ENCODE assay signal across 8 cellular contexts in genomic region chr14:32224731-32225377, GRCh38. TPM values are rescaled to one million over a fixed set of nuclear protein-coding genes. Genes with fewer than 3 reads are reported as not detected.
DNase-seq lines count a peak whose midpoint lies in the region; ATAC-seq and TF ChIP-seq lines count a peak whose summit lies in the region.

No MANE protein-coding gene starts in this region.

- TF ChIP-seq POLR2A in prostate gland (IDR thresholded peaks at IDR 0.05): no peak

- H3K4me1 ChIP-seq in neuronal stem cell (ENCODE audit: control insufficient read depth in 2 of 2, insufficient read depth in 1 of 2, low read depth in 1 of 2, low read length in 2 of 2): no peaks in the 10 kb centered on the region
- H3K4me1 ChIP-seq in prostate gland (replicated peaks): no peaks in the 10 kb centered on the region

- DNase-seq in DMS 273 (lab: John Stamatoyannopoulos, UW; ENCODE audit: unreplicated experiment): peak; percentile 90
- peak; percentile 17 for DNase-seq in RPMI8226
- DNase-seq in fibroblast of gingiva (ENCODE audit: low read depth): peak; percentile 54
- no peak for DNase-seq in neuronal stem cell (ENCODE audit: low spot score)
- no peak for DNase-seq in cerebellar nuclear complex (lab: John Stamatoyannopoulos, UW)
- DNase-seq in 8988T: no peak
- DNase-seq in prostate gland (ENCODE audit: low spot score): no peak

- H2BK12ac ChIP-seq in neuronal stem cell (ENCODE audit: low read length): no peak overlapping the region

- no peak overlapping the region for H3K4me2 ChIP-seq in neuronal stem cell (ENCODE audit: insufficient read depth, low read length, poor library complexity, severe bottlenecking)

- no peaks in the 10 kb centered on the region for H3K79me1 ChIP-seq in neuronal stem cell (ENCODE audit: low read depth, low read length)

- H3K27ac ChIP-seq in neuronal stem cell (replicated peaks; ENCODE audit: low read length) (no peak overlapping the region), prostate gland (no peak overlapping the region)

- WGBS in neuronal stem cell (ENCODE audit: extremely low coverage in 2 of 2, insufficient read length in 2 of 2, insufficient replicate concordance in 1 of 2), 2 donors: no CpG with 5 or more reads among the region's 6 CpGs
- WGBS in prostate gland: 58% methylated on average over 6 of the region's 6 CpGs

- peaks cover 0 to 17% (median 0%) of the 10 kb centered on the region in 3 experiments for H3K27me3 ChIP-seq in neuronal stem cell (ENCODE audit: control insufficient read depth in 3 of 3, insufficient read depth in 3 of 3, low read depth in 1 of 3, low read length in 3 of 3)
- no peaks in the 10 kb centered on the region for H3K27me3 ChIP-seq in prostate gland (replicated peaks; ENCODE audit: insufficient read depth)

- no peak overlapping the region for H4K91ac ChIP-seq in neuronal stem cell (ENCODE audit: low read depth, low read length, poor library complexity)

- H2BK5ac ChIP-seq in neuronal stem cell (ENCODE audit: low read length): no peak overlapping the region

- ATAC-seq in HG02981 (IDR thresholded peaks at IDR 0.05; ENCODE audit: unreplicated experiment): peak; percentile 54

- H2BK15ac ChIP-seq in neuronal stem cell (ENCODE audit: low read length): no peak overlapping the region

- no peak overlapping the region for H3K4ac ChIP-seq in neuronal stem cell (ENCODE audit: low read length)

- intact Hi-C loops in prostate gland (cut with DNase I): no loop called here

- H2BK120ac ChIP-seq in neuronal stem cell (ENCODE audit: low read depth, low read length): no peak overlapping the region

- no peaks in the 10 kb centered on the region for H3K9me3 ChIP-seq in neuronal stem cell (replicated peaks in 1 of 2; ENCODE audit: control insufficient read depth in 2 of 2, insufficient read depth in 1 of 2, low read depth in 1 of 2, low read length in 2 of 2)
- no peaks in the 10 kb centered on the region for H3K9me3 ChIP-seq in prostate gland

- H3K23ac ChIP-seq in neuronal stem cell (ENCODE audit: low read depth, low read length, poor library complexity): no peak overlapping the region

- no peak overlapping the region for H3K14ac ChIP-seq in neuronal stem cell (ENCODE audit: low read length)

- no peak overlapping the region for H3K9ac ChIP-seq in neuronal stem cell (ENCODE audit: low read depth, low read length, poor library complexity)

- H3K4me3 ChIP-seq in neuronal stem cell (ENCODE audit: low read length in 2 of 2): no peak overlapping the region
- no peak overlapping the region for H3K4me3 ChIP-seq in prostate gland

- TF ChIP-seq CTCF in prostate gland (IDR thresholded peaks at IDR 0.05): peak in 1 of 4 experiments; percentile 39

- H4K8ac ChIP-seq in neuronal stem cell (ENCODE audit: low read depth, low read length): no peak overlapping the region

- peak overlapping the region; percentile 9 for H2AFZ ChIP-seq in neuronal stem cell (ENCODE audit: low read length)

- H3K18ac ChIP-seq in neuronal stem cell (ENCODE audit: low read length): no peak overlapping the region

- H2AK5ac ChIP-seq in neuronal stem cell (ENCODE audit: low read depth, low read length): no peak overlapping the region

- H3K36me3 ChIP-seq in neuronal stem cell (replicated peaks in 1 of 2; ENCODE audit: control insufficient read depth in 2 of 2, insufficient read depth in 2 of 2, low read length in 2 of 2) (no peaks in the 10 kb centered on the region), prostate gland (no peaks in the 10 kb centered on the region)

RNA-seq across cellular contexts. Expression of gene RNU6-8, which starts 21.8 kb away (rescaled TPM):
- not detected for polyA plus RNA-seq in neuronal stem cell (2013, experiment 1 of 2)
- polyA plus RNA-seq in neuronal stem cell (2013, experiment 2 of 2): not detected
- not detected for total RNA-seq in prostate gland

RNA-seq across cellular contexts. Expression of gene RNU6-7, which starts 23.0 kb away (rescaled TPM):
- not detected for polyA plus RNA-seq in neuronal stem cell (2013, experiment 1 of 2)
- polyA plus RNA-seq in neuronal stem cell (2013, experiment 2 of 2): not detected
- total RNA-seq in prostate gland: not detected

Comparison
In these comparisons a context has a peak if more than half of its experiments do, and no peak if none do; other contexts are left out.
1. DNase-seq: peak in DMS 273 (single experiment), RPMI8226 (single experiment) and fibroblast of gingiva (single experiment); none in neuronal stem cell (single experiment), cerebellar nuclear complex (0 of 2), 8988T (single experiment) and prostate gland (single experiment).